Comparison of ENCODE assay signal across 21 cellular contexts in the genomic region with DNA sequence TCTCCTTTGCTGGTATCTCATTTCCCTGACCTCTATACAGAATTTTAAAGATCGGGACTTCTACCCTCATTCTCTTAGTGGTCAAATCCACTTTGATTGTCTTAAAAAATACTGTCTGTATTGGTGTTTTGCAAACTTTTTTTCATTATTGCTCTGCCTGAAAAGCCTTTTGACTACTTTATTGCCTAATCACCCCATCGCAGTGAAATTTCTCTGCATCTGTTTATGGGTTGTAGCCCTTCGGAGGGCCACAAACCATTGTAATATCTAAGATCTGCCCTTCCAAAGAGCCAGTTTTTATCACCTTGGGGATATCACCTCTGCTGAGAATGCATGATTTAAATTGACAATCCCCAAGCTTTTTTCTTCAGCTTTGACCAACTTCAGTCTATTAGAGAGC. TPM values are rescaled to one million over a fixed set of nuclear protein-coding genes. Genes with fewer than 3 reads are reported as not detected.
DNase-seq lines count a peak whose midpoint lies in the region; TF ChIP-seq lines count a peak whose summit lies in the region.
"Had no signal": no experiment of that assay in that cellular context is flagged by ENCODE, and none has a peak within 500 bp of the region (broad histone marks: within the 10 kb centered on the region; RNA-seq: fewer than 3 reads in every experiment).

No MANE protein-coding gene starts in this region.

- H3K4me3 Mint-ChIP-seq in T-helper 2 cell treated with Interferon-gamma antibody and Interleukin-4, amounts not matched to agents 5 μg/mL and 100 μg/mL, for 36 hours: no peak overlapping the region
- H3K4me3 Mint-ChIP-seq in brain: no peak overlapping the region
- H3K4me3 Mint-ChIP-seq in nephron progenitor cell: no peak overlapping the region
- H3K4me3 Mint-ChIP-seq: activated naive CD4-positive, alpha-beta T cell treated with anti-CD3 and anti-CD28 coated beads, Interleukin-2, amount 10 ng/mL, durations not matched to agents 7 days and 5 days; dendritic cell treated with granulocyte-macrophage colony-stimulating factor and Interleukin-4, amounts not matched to agents 40 ng/mL and 50 ng/mL, for 4 days had no signal

- TF ChIP-seq CTCF in brain (conservative IDR thresholded peaks at IDR 0.05) (no peak), nephron progenitor cell (IDR thresholded peaks at IDR 0.05) (no peak)

- no peak overlapping the region for H3K9ac ChIP-seq in SK-N-MC (ENCODE audit: insufficient read length)

- DNase-seq in T-helper 2 cell treated with Interferon-gamma antibody and Interleukin-4, amounts not matched to agents 5 μg/mL and 100 μg/mL, for 36 hours (ENCODE audit: low spot score): no peak
- no peak for DNase-seq in T-helper 2 cell
- DNase-seq in SK-N-MC (ENCODE audit: low read depth, low spot score): no peak
- no peak for DNase-seq in nephron progenitor cell
- no peak for DNase-seq in amygdala (lab: John Stamatoyannopoulos, UW)
- DNase-seq in NCI-H774 (lab: John Stamatoyannopoulos, UW): no peak
- DNase-seq in NOMO-1 treated with dmso at 0.1 percent for 144 hours (lab: John Stamatoyannopoulos, UW; ENCODE audit: unreplicated experiment): no peak
- DNase-seq: activated CD8-positive, alpha-beta memory T cell treated with anti-CD3 and anti-CD28 coated beads, Interleukin-2, amount 50 U/mL, for 4 hours; activated naive CD4-positive, alpha-beta T cell treated with anti-CD3 and anti-CD28 coated beads, Interleukin-2, amount 10 ng/mL, durations not matched to agents 7 days and 5 days; foreskin melanocyte; GDM1; hypothalamus; kidney; NCI-H2107; NCI-H510A; stimulated activated CD4-positive, alpha-beta T cell treated with anti-CD3 and anti-CD28 coated beads, Interleukin-2, amount 100 ng/mL, for 24 hours; stomach had no signal

- peaks cover 5% of the 10 kb centered on the region for H3K36me3 ChIP-seq in SK-N-MC (ENCODE audit: insufficient read depth, low read length)
- H3K36me3 ChIP-seq: stomach had no signal

- H3K9me3 ChIP-seq in SK-N-MC (ENCODE audit: low read depth, low read length): no peaks in the 10 kb centered on the region
- H3K9me3 ChIP-seq: stomach had no signal

- peak overlapping the region; percentile 26; the same call in 1 of the 2 replicates for H3K27ac ChIP-seq in SK-N-MC
- H3K27ac ChIP-seq: stomach had no signal

- H3K9me3 Mint-ChIP-seq in T-helper 2 cell treated with Interferon-gamma antibody and Interleukin-4, amounts not matched to agents 5 μg/mL and 100 μg/mL, for 36 hours: no peaks in the 10 kb centered on the region
- H3K9me3 Mint-ChIP-seq in brain (no peaks in the 10 kb centered on the region), nephron progenitor cell (no peaks in the 10 kb centered on the region)
- H3K9me3 Mint-ChIP-seq: activated naive CD4-positive, alpha-beta T cell treated with anti-CD3 and anti-CD28 coated beads, Interleukin-2, amount 10 ng/mL, durations not matched to agents 7 days and 5 days; dendritic cell treated with granulocyte-macrophage colony-stimulating factor and Interleukin-4, amounts not matched to agents 40 ng/mL and 50 ng/mL, for 4 days had no signal

- peaks cover 32% of the 10 kb centered on the region for H3K36me3 Mint-ChIP-seq in T-helper 2 cell treated with Interferon-gamma antibody and Interleukin-4, amounts not matched to agents 5 μg/mL and 100 μg/mL, for 36 hours (ENCODE audit: low read depth)
- peaks cover 44% of the 10 kb centered on the region for H3K36me3 Mint-ChIP-seq in brain
- H3K36me3 Mint-ChIP-seq in nephron progenitor cell (ENCODE audit: low read depth): peaks cover 35% of the 10 kb centered on the region

- H3K4me1 Mint-ChIP-seq in T-helper 2 cell treated with Interferon-gamma antibody and Interleukin-4, amounts not matched to agents 5 μg/mL and 100 μg/mL, for 36 hours (ENCODE audit: low read depth): peaks cover 56% of the 10 kb centered on the region
- H3K4me1 Mint-ChIP-seq in brain (peaks cover 74% of the 10 kb centered on the region), nephron progenitor cell (peaks cover 53% of the 10 kb centered on the region)

- H3K4me3 ChIP-seq in SK-N-MC: no peak overlapping the region
- H3K4me3 ChIP-seq: lung, stomach had no signal

- no peaks in the 10 kb centered on the region for H3K27me3 Mint-ChIP-seq in T-helper 2 cell treated with Interferon-gamma antibody and Interleukin-4, amounts not matched to agents 5 μg/mL and 100 μg/mL, for 36 hours (ENCODE audit: low read depth)
- H3K27me3 Mint-ChIP-seq in brain (no peaks in the 10 kb centered on the region), nephron progenitor cell (ENCODE audit: low read depth, poor library complexity) (no peaks in the 10 kb centered on the region)
- H3K27me3 Mint-ChIP-seq: activated naive CD4-positive, alpha-beta T cell treated with anti-CD3 and anti-CD28 coated beads, Interleukin-2, amount 10 ng/mL, durations not matched to agents 7 days and 5 days; dendritic cell treated with granulocyte-macrophage colony-stimulating factor and Interleukin-4, amounts not matched to agents 40 ng/mL and 50 ng/mL, for 4 days; progenitor cell of endocrine pancreas had no signal

- H3K27ac Mint-ChIP-seq in T-helper 2 cell treated with Interferon-gamma antibody and Interleukin-4, amounts not matched to agents 5 μg/mL and 100 μg/mL, for 36 hours: peak overlapping the region; percentile 51
- H3K27ac Mint-ChIP-seq in brain (peak overlapping the region in 3 of 5 experiments; percentile 8 to 44 (median 33)), nephron progenitor cell (peak overlapping the region; percentile 81)
- H3K27ac Mint-ChIP-seq: activated naive CD4-positive, alpha-beta T cell treated with anti-CD3 and anti-CD28 coated beads, Interleukin-2, amount 10 ng/mL, durations not matched to agents 7 days and 5 days; dendritic cell treated with granulocyte-macrophage colony-stimulating factor and Interleukin-4, amounts not matched to agents 40 ng/mL and 50 ng/mL, for 4 days; progenitor cell of endocrine pancreas had no signal

RNA-seq across cellular contexts. Expression of gene KIF2A, which starts 21.1 kb away (rescaled TPM):
- 22.7 TPM for polyA plus RNA-seq in brain (ENCODE audit: insufficient read depth, low read depth, low replicate concordance)
